Comparison of ENCODE assay signal across 21 cellular contexts in the genomic region with DNA sequence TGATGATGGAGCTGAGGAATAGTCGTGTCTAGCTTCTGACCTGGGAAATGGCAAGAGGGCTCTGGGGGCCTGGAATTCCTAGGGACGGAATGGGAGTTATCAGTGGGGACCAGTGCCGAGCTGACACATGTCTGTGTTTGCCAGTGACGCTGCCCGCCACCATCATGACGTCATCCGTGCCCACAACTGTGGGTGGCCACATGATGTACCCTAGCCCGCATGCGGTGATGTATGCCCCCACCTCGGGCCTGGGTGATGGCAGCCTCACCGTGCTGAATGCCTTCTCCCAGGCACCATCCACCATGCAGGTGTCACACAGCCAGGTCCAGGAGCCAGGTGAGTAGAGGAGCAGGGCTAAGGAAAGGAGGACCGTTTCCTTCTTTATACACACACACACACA.
"Had no signal": no experiment of that assay in that cellular context is flagged by ENCODE, and none has a peak within 500 bp of the region (broad histone marks: within the 10 kb centered on the region; RNA-seq: fewer than 3 reads in every experiment).

No MANE protein-coding gene starts in this region.

- H3K27me3 Mint-ChIP-seq: progenitor cell of endocrine pancreas; stimulated activated naive CD8-positive, alpha-beta T cell treated with anti-CD3 and anti-CD28 coated beads, Interleukin-15, Interleukin-2, amounts not matched to agents 100 ng/mL and 50 ng/mL, for 24 hours; T-cell had no signal

- H3K27ac ChIP-seq: heart right ventricle, neural progenitor cell, right atrium auricular region, thyroid gland, upper lobe of right lung had no signal

- H3K4me3 Mint-ChIP-seq: activated CD8-positive, alpha-beta T cell treated with anti-CD3 and anti-CD28 coated beads, Interleukin-2, amount 10 ng/mL, durations not matched to agents 7 days and 5 days; neural progenitor cell; stimulated activated naive CD8-positive, alpha-beta T cell treated with anti-CD3 and anti-CD28 coated beads, Interleukin-15, Interleukin-2, amounts not matched to agents 100 ng/mL and 50 ng/mL, for 24 hours; T-cell had no signal

- H3K27me3 ChIP-seq: heart right ventricle, neural progenitor cell, right atrium auricular region, thyroid gland, upper lobe of right lung had no signal

- H3K4me2 ChIP-seq: neural progenitor cell had no signal

- H3K9me3 Mint-ChIP-seq: brain; neural progenitor cell; stimulated activated naive CD8-positive, alpha-beta T cell treated with anti-CD3 and anti-CD28 coated beads, Interleukin-15, Interleukin-2, amounts not matched to agents 100 ng/mL and 50 ng/mL, for 24 hours; T-cell had no signal

- H3K36me3 ChIP-seq: neural progenitor cell had no signal

- H3K27ac Mint-ChIP-seq: activated CD8-positive, alpha-beta T cell treated with anti-CD3 and anti-CD28 coated beads, Interleukin-2, amount 10 ng/mL, durations not matched to agents 7 days and 5 days; neural progenitor cell; stimulated activated naive CD8-positive, alpha-beta T cell treated with anti-CD3 and anti-CD28 coated beads, Interleukin-15, Interleukin-2, amounts not matched to agents 100 ng/mL and 50 ng/mL, for 24 hours; T-cell had no signal

- H3K9me3 ChIP-seq: heart right ventricle, right atrium auricular region, thyroid gland, upper lobe of right lung had no signal

- DNase-seq: activated CD4-positive, alpha-beta T cell treated with anti-CD3 and anti-CD28 coated beads for 1 hour; activated CD4-positive, alpha-beta T cell treated with anti-CD3 and anti-CD28 coated beads, Interleukin-2, amount 50 U/mL, for 1 hour; activated CD8-positive, alpha-beta T cell treated with anti-CD3 and anti-CD28 coated beads, Interleukin-2, amount 10 ng/mL, durations not matched to agents 7 days and 5 days; activated effector memory CD4-positive, alpha-beta T cell treated with Interleukin-2 at 50 U/mL for 16 hours; activated naive CD4-positive, alpha-beta T cell treated with anti-CD3 and anti-CD28 coated beads, Interleukin-2, amount 50 U/mL, for 16 hours; activated T-cell treated with anti-CD3 and anti-CD28 coated beads, Interleukin-2, amount 50 U/mL, for 48 hours; erythroblast; foreskin fibroblast; heart right ventricle; islet precursor cell; left cardiac atrium; stimulated activated CD4-positive, alpha-beta T cell treated with anti-CD3 and anti-CD28 coated beads, Interleukin-12 subunit alpha, Interleukin-12 subunit beta, amount 100 ng/mL, for 4 hours; T-cell; T-helper 9 cell; thyroid gland; upper lobe of right lung had no signal

- H3K4me3 ChIP-seq: heart right ventricle, neural progenitor cell, right atrium auricular region, thyroid gland, upper lobe of right lung had no signal

- H2AFZ ChIP-seq: neural progenitor cell had no signal

- H3K9ac ChIP-seq: neural progenitor cell had no signal

- ATAC-seq: activated CD8-positive, alpha-beta T cell treated with anti-CD3 and anti-CD28 coated beads, Interleukin-2, amount 10 ng/mL, durations not matched to agents 7 days and 5 days; heart right ventricle; left cardiac atrium; T-cell; upper lobe of right lung had no signal
